In genomic region chr5:145999208-145999607, GRCh38 we compare ENCODE assay signal across 25 cellular contexts.
"Had no signal": no experiment of that assay in that cellular context is flagged by ENCODE, and none has a peak within 500 bp of the region (broad histone marks: within the 10 kb centered on the region; RNA-seq: fewer than 3 reads in every experiment).

No MANE protein-coding gene starts in this region.

- H3K4me1 ChIP-seq: pancreas, psoas muscle, spleen, testis, tibial nerve, upper lobe of right lung, vagina had no signal

- H3K36me3 ChIP-seq: spleen, tibial nerve, upper lobe of right lung, vagina had no signal

- H3K9me3 ChIP-seq: pancreas, psoas muscle, testis, upper lobe of right lung, vagina had no signal

- H3K4me1 Mint-ChIP-seq: stimulated activated naive B cell treated with anti-CD40 and anti-IgM and Interleukin-4, amounts not matched to agents 10 μg/mL and 1 μg/mL and 100 μg/mL, for 72 hours; stimulated activated naive CD8-positive, alpha-beta T cell treated with anti-CD3 and anti-CD28 coated beads, Interleukin-15, amount 100 ng/mL, for 72 hours had no signal

- H3K4me3 Mint-ChIP-seq: natural killer cell treated with Interleukin-12 subunit alpha and Interleukin-12 subunit beta and Interleukin-15 and Interleukin-18, amount 100 ng/mL, for 72 hours; stimulated activated naive B cell treated with anti-CD40 and anti-IgM and Interleukin-4, amounts not matched to agents 10 μg/mL and 1 μg/mL and 100 μg/mL, for 72 hours; stimulated activated naive CD8-positive, alpha-beta T cell treated with anti-CD3 and anti-CD28 coated beads, Interleukin-15, amount 100 ng/mL, for 72 hours had no signal

- H3K27ac ChIP-seq: dorsolateral prefrontal cortex, hepatocyte, pancreas, psoas muscle, spleen, testis, tibial nerve, upper lobe of right lung, vagina had no signal

- H3K4me3 ChIP-seq: dorsolateral prefrontal cortex, hepatocyte, lung, pancreas, psoas muscle, spleen, testis, tibial nerve, upper lobe of right lung, vagina had no signal

- H3K27me3 Mint-ChIP-seq: stimulated activated naive B cell treated with anti-CD40 and anti-IgM and Interleukin-4, amounts not matched to agents 10 μg/mL and 1 μg/mL and 100 μg/mL, for 72 hours; stimulated activated naive CD8-positive, alpha-beta T cell treated with anti-CD3 and anti-CD28 coated beads, Interleukin-15, amount 100 ng/mL, for 72 hours had no signal

- FAIRE-seq: kidney, pancreas had no signal

- H3K27me3 ChIP-seq: dorsolateral prefrontal cortex, hepatocyte, pancreas, spleen, testis, tibial nerve, upper lobe of right lung, vagina had no signal

- H3K36me3 Mint-ChIP-seq: stimulated activated naive B cell treated with anti-CD40 and anti-IgM and Interleukin-4, amounts not matched to agents 10 μg/mL and 1 μg/mL and 100 μg/mL, for 72 hours had no signal

- DNase-seq: dorsolateral prefrontal cortex; effector CD8-positive, alpha-beta T cell; foreskin melanocyte; head of caudate nucleus; kidney; left colon; left ventricle myocardium superior; mesenchymal stem cell; midbrain; occipital lobe; pancreas; psoas muscle; spleen; stimulated activated CD4-positive, alpha-beta T cell treated with anti-CD3 and anti-CD28 coated beads, Interleukin-15, amount 100 ng/mL, for 24 hours; stimulated activated CD4-positive, alpha-beta T cell treated with anti-CD3 and anti-CD28 coated beads, Interleukin-1b, Interleukin-23, amount 100 ng/mL, for 48 hours; stimulated activated CD4-positive, alpha-beta T cell treated with anti-CD3 and anti-CD28 coated beads, Interleukin-4, amount 100 ng/mL, for 24 hours; stimulated activated naive B cell treated with anti-CD40 and anti-IgM and Interleukin-4, amounts not matched to agents 10 μg/mL and 1 μg/mL and 100 μg/mL, for 72 hours; stimulated activated naive CD8-positive, alpha-beta T cell treated with anti-CD3 and anti-CD28 coated beads, Interleukin-15, amount 100 ng/mL, for 72 hours; testis; upper lobe of right lung had no signal

- H3K27ac Mint-ChIP-seq: natural killer cell treated with Interleukin-12 subunit alpha and Interleukin-12 subunit beta and Interleukin-15 and Interleukin-18, amount 100 ng/mL, for 72 hours; stimulated activated naive B cell treated with anti-CD40 and anti-IgM and Interleukin-4, amounts not matched to agents 10 μg/mL and 1 μg/mL and 100 μg/mL, for 72 hours had no signal
